In the genomic region with DNA sequence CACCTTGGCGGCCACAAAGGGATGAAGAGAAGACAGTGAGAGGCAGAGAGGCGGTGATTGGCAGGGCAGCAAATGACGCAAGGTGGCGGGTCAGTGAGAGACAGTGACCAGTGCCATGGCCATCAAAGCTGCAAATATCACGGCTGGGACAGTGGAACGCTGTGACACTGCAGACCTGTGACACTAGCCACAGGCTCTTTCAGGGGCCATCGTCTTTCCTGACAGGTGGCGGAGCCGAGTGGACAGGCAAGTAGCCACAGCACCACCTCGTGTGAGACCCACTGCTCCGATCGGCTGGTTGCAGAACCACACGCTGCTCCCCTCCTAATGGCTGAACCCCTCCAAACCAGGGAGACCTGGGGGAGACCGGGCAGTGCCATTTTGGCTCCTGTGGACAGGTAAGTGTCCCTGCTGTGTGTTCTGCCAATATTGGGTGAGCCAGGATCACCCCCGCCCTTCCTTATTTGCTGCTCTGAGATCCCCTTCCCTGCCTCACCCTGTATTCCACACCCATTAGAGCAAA, we compare ENCODE assay signal across 28 cellular contexts. TPM values are rescaled to one million over a fixed set of nuclear protein-coding genes. Genes with fewer than 3 reads are reported as not detected.
"Had no signal": no experiment of that assay in that cellular context is flagged by ENCODE, and none has a peak within 500 bp of the region (broad histone marks: within the 10 kb centered on the region; RNA-seq: fewer than 3 reads in every experiment).

No MANE protein-coding gene starts in this region.

- H3K36me3 ChIP-seq: MG63 had no signal

- H3K9me3 ChIP-seq: MG63 had no signal

- H3K4me3 Mint-ChIP-seq: activated CD4-positive, alpha-beta memory T cell treated with anti-CD3 and anti-CD28 coated beads for 36 hours; activated CD4-positive, alpha-beta T cell treated with anti-CD3 and anti-CD28 coated beads, Interleukin-2, amount 10 ng/mL, durations not matched to agents 7 days and 5 days; activated naive CD4-positive, alpha-beta T cell treated with anti-CD3 and anti-CD28 coated beads for 36 hours; activated naive CD8-positive, alpha-beta T cell; activated T-helper 17 cell treated with anti-CD3 and anti-CD28 coated beads, Interleukin-2, amount 50 U/mL, for 72 hours; brain; T-cell had no signal

- ATAC-seq: activated T-helper 17 cell treated with anti-CD3 and anti-CD28 coated beads, Interleukin-2, amount 50 U/mL, for 72 hours; T-cell had no signal

- H3K27me3 ChIP-seq: MG63 had no signal

- DNase-seq: activated CD4-positive, alpha-beta memory T cell treated with anti-CD3 and anti-CD28 coated beads for 36 hours; activated CD4-positive, alpha-beta T cell treated with anti-CD3 and anti-CD28 coated beads, Interleukin-2, amount 10 ng/mL, durations not matched to agents 7 days and 5 days; activated CD4-positive, CD25-positive, alpha-beta regulatory T cell; activated CD8-positive, alpha-beta memory T cell treated with anti-CD3 and anti-CD28 coated beads for 24 hours; activated gamma-delta T cell; activated naive CD4-positive, alpha-beta T cell treated with anti-CD3 and anti-CD28 coated beads for 36 hours; activated T-cell treated with anti-CD3 and anti-CD28 coated beads, Interleukin-2, amount 50 U/mL, for 48 hours; amygdala; MG63; MV-4-11; NCI-H1092 treated with DMSO at 0.1 percent for 48 hours; NCI-H1417 treated with DMSO at 0.1 percent for 48 hours; NCI-H1694; NCI-H2029; NCI-H345; NCI-H510A; NCI-H526 treated with DMSO at 0.1 percent for 48 hours; NCI-H82; SIG-M5; T-cell; T-helper 2 cell; T1000 had no signal

- H3K4me3 ChIP-seq: MG63 had no signal

- H3K9me3 Mint-ChIP-seq: activated CD4-positive, alpha-beta memory T cell treated with anti-CD3 and anti-CD28 coated beads for 36 hours; activated CD4-positive, alpha-beta T cell treated with anti-CD3 and anti-CD28 coated beads, Interleukin-2, amount 10 ng/mL, durations not matched to agents 7 days and 5 days; activated naive CD4-positive, alpha-beta T cell treated with anti-CD3 and anti-CD28 coated beads for 36 hours; activated T-helper 17 cell treated with anti-CD3 and anti-CD28 coated beads, Interleukin-2, amount 50 U/mL, for 72 hours; T-cell had no signal

- H3K27ac Mint-ChIP-seq: activated CD4-positive, alpha-beta memory T cell treated with anti-CD3 and anti-CD28 coated beads for 36 hours; activated CD4-positive, alpha-beta T cell treated with anti-CD3 and anti-CD28 coated beads, Interleukin-2, amount 10 ng/mL, durations not matched to agents 7 days and 5 days; activated naive CD4-positive, alpha-beta T cell treated with anti-CD3 and anti-CD28 coated beads for 36 hours; activated naive CD8-positive, alpha-beta T cell; activated T-helper 17 cell treated with anti-CD3 and anti-CD28 coated beads, Interleukin-2, amount 50 U/mL, for 72 hours; brain; T-cell had no signal

- H3K36me3 Mint-ChIP-seq: activated CD4-positive, alpha-beta memory T cell treated with anti-CD3 and anti-CD28 coated beads for 36 hours; activated naive CD8-positive, alpha-beta T cell; brain; T-cell had no signal

- FAIRE-seq: astrocyte, RCC 7860, TTC549 had no signal

- H3K4me1 Mint-ChIP-seq: activated CD4-positive, alpha-beta T cell treated with anti-CD3 and anti-CD28 coated beads, Interleukin-2, amount 10 ng/mL, durations not matched to agents 7 days and 5 days; activated T-helper 17 cell treated with anti-CD3 and anti-CD28 coated beads, Interleukin-2, amount 50 U/mL, for 72 hours had no signal

RNA-seq across cellular contexts. Expression of gene CDH15, which starts 38.0 kb away (rescaled TPM):
- total RNA-seq: activated CD4-positive, alpha-beta memory T cell treated with anti-CD3 and anti-CD28 coated beads for 36 hours; activated CD4-positive, alpha-beta T cell treated with anti-CD3 and anti-CD28 coated beads, Interleukin-2, amount 10 ng/mL, durations not matched to agents 7 days and 5 days; activated naive CD4-positive, alpha-beta T cell treated with anti-CD3 and anti-CD28 coated beads for 36 hours had no signal
